ENCODE assay signal across 14 cellular contexts in genomic region chr12:125193798-125194562, GRCh38. TPM values are rescaled to one million over a fixed set of nuclear protein-coding genes. Genes with fewer than 3 reads are reported as not detected.
DNase-seq lines count a peak whose midpoint lies in the region; ATAC-seq and TF ChIP-seq lines count a peak whose summit lies in the region.
"Had no signal": no experiment of that assay in that cellular context is flagged by ENCODE, and none has a peak within 500 bp of the region (broad histone marks: within the 10 kb centered on the region; RNA-seq: fewer than 3 reads in every experiment).

No MANE protein-coding gene starts in this region.

- H3K27ac Mint-ChIP-seq in chondrocyte (ENCODE audit: unreplicated experiment), result no peak overlapping the region
- H3K27ac Mint-ChIP-seq: activated naive CD4-positive, alpha-beta T cell treated with anti-CD3 and anti-CD28 coated beads, Interleukin-2, amount 50 U/mL, for 72 hours had no signal

- no peaks in the 10 kb centered on the region for H3K36me3 ChIP-seq in neuron (ENCODE audit: insufficient read depth, low read length)
- no peaks in the 10 kb centered on the region for H3K36me3 ChIP-seq in aorta (ENCODE audit: control insufficient read depth in 1 of 2, insufficient read depth in 2 of 2, low read length in 1 of 2)
- H3K36me3 ChIP-seq: tibial nerve had no signal

- H3K4me3 Mint-ChIP-seq in chondrocyte (ENCODE audit: unreplicated experiment), result no peak overlapping the region

- no peak overlapping the region for H3K27ac ChIP-seq in aorta (ENCODE audit: low read depth in 1 of 2, low read length in 2 of 2)

- peaks cover 54% of the 10 kb centered on the region for H3K27me3 Mint-ChIP-seq in chondrocyte (ENCODE audit: low read depth)

- ATAC-seq in aorta (ENCODE audit: low FRiP score), result no peak
- ATAC-seq: activated CD4-positive, CD25-positive, alpha-beta regulatory T cell treated with anti-CD3 and anti-CD28 coated beads, Interleukin-2, amount 50 U/mL, for 24 hours; activated naive CD4-positive, alpha-beta T cell treated with anti-CD3 and anti-CD28 coated beads, Interleukin-2, amount 50 U/mL, for 72 hours; mucosa of descending colon had no signal

- TF ChIP-seq CTCF in chondrocyte (IDR thresholded peaks at IDR 0.05), result peak; percentile 36

- intact Hi-C loops in aorta (cut with DNase I), result no loop called here

- 15 to 21% methylated on average over 16 of the region's 16 CpGs for WGBS in aorta, 2 donors

- peak; percentile 56 for DNase-seq in DMS 273 (lab: John Stamatoyannopoulos, UW; ENCODE audit: unreplicated experiment)
- no peak for DNase-seq in DMS 273 treated with DMSO at 0.1 percent for 48 hours (lab: John Stamatoyannopoulos, UW)
- DNase-seq in NCI-H446 treated with DMSO at 0.1 percent for 48 hours (lab: John Stamatoyannopoulos, UW), result peak; percentile 7
- no peak for DNase-seq in chondrocyte (ENCODE audit: low spot score)
- DNase-seq in GM19238 (ENCODE audit: insufficient read length, low spot score), result no peak
- DNase-seq in aorta, result no peak
- DNase-seq in activated effector memory CD4-positive, alpha-beta T cell treated with anti-CD3 and anti-CD28 coated beads, Interleukin-2, amount 50 U/mL, for 16 hours, result no peak
- DNase-seq: 8988T, foreskin melanocyte, mucosa of descending colon had no signal

- peak overlapping the region; percentile 23 for H3K4me3 ChIP-seq in neuron (ENCODE audit: low read length)
- H3K4me3 ChIP-seq in aorta (ENCODE audit: low read length in 2 of 2), result no peak overlapping the region
- H3K4me3 ChIP-seq: mucosa of descending colon, tibial nerve had no signal

- peaks cover 3% of the 10 kb centered on the region for H3K4me1 Mint-ChIP-seq in chondrocyte (ENCODE audit: low read depth)

- peaks cover 14% of the 10 kb centered on the region for H3K4me1 ChIP-seq in neuron (ENCODE audit: insufficient read depth, low read length)
- no peaks in the 10 kb centered on the region for H3K4me1 ChIP-seq in aorta (ENCODE audit: control insufficient read depth in 1 of 2, insufficient read depth in 2 of 2, low read length in 2 of 2)

- H3K9me3 Mint-ChIP-seq in chondrocyte (ENCODE audit: low read depth), result no peaks in the 10 kb centered on the region
- H3K9me3 Mint-ChIP-seq: activated naive CD4-positive, alpha-beta T cell treated with anti-CD3 and anti-CD28 coated beads, Interleukin-2, amount 50 U/mL, for 72 hours had no signal

- H3K9me3 ChIP-seq in neuron (ENCODE audit: low read length) (no peaks in the 10 kb centered on the region), aorta (ENCODE audit: control insufficient read depth, low read length) (no peaks in the 10 kb centered on the region)
- H3K9me3 ChIP-seq: mucosa of descending colon, tibial nerve had no signal

- peak overlapping the region; percentile 28 for H2AFZ ChIP-seq in neuron (ENCODE audit: low read depth, low read length)

- peaks cover 23% of the 10 kb centered on the region for H3K27me3 ChIP-seq in neuron (ENCODE audit: insufficient read depth, low read length)
- no peaks in the 10 kb centered on the region for H3K27me3 ChIP-seq in aorta (ENCODE audit: control insufficient read depth in 1 of 2, insufficient read depth in 2 of 2, low read length in 1 of 2)

- H3K36me3 Mint-ChIP-seq in chondrocyte (ENCODE audit: low read depth), result peaks cover 2% of the 10 kb centered on the region
- H3K36me3 Mint-ChIP-seq: activated naive CD4-positive, alpha-beta T cell treated with anti-CD3 and anti-CD28 coated beads, Interleukin-2, amount 50 U/mL, for 72 hours had no signal

RNA-seq across cellular contexts. Expression of gene TMEM132B, which starts 7.8 kb away (rescaled TPM):
- total RNA-seq in chondrocyte (3.2 to 4.2 TPM (median 3.6 TPM) in 3 replicates), aorta (1 to 10 TPM; 2.9 to 3.9 TPM)
- polyA plus RNA-seq in aorta, result under 1 TPM; 0.13 to 0.63 TPM
- total RNA-seq: activated naive CD4-positive, alpha-beta T cell treated with anti-CD3 and anti-CD28 coated beads, Interleukin-2, amount 50 U/mL, for 72 hours had no signal

Comparison
In these comparisons a context has a peak if more than half of its experiments do, and no peak if none do; other contexts are left out.
1. DNase-seq: peak in DMS 273 (single experiment) and NCI-H446 treated with DMSO at 0.1 percent for 48 hours (single experiment); none in DMS 273 treated with DMSO at 0.1 percent for 48 hours (single experiment), chondrocyte (single experiment), GM19238 (single experiment), aorta (0 of 2) and activated effector memory CD4-positive, alpha-beta T cell treated with anti-CD3 and anti-CD28 coated beads, Interleukin-2, amount 50 U/mL, for 16 hours (single experiment).